Comparison of ENCODE assay signal across 27 cellular contexts in genomic region chr22:29049655-29050263, GRCh38. TPM values are rescaled to one million over a fixed set of nuclear protein-coding genes. Genes with fewer than 3 reads are reported as not detected.
"Had no signal": no experiment of that assay in that cellular context is flagged by ENCODE, and none has a peak within 500 bp of the region (broad histone marks: within the 10 kb centered on the region; RNA-seq: fewer than 3 reads in every experiment).

No MANE protein-coding gene starts in this region.

- H3K36me3 Mint-ChIP-seq: activated naive CD8-positive, alpha-beta T cell treated with anti-CD3 and anti-CD28 coated beads, Interleukin-2, amount 10 ng/mL, durations not matched to agents 7 days and 5 days had no signal

- H3K27ac ChIP-seq: cardiac muscle cell, left lung, prostate gland, testis had no signal

- H3K9me3 Mint-ChIP-seq: activated B cell treated with CpG ODN at 0.5 μM for 24 hours; activated CD4-positive, alpha-beta T cell treated with anti-CD3 and anti-CD28 coated beads, Interleukin-2, amount 10 ng/mL, durations not matched to agents 24 days and 14 days; activated CD8-positive, alpha-beta T cell treated with anti-CD3 and anti-CD28 coated beads for 36 hours; activated naive CD8-positive, alpha-beta T cell treated with anti-CD3 and anti-CD28 coated beads, Interleukin-2, amount 10 ng/mL, durations not matched to agents 7 days and 5 days; activated T-helper 17 cell treated with anti-CD3 and anti-CD28 coated beads, Interleukin-2, amount 50 U/mL, for 72 hours; dendritic cell treated with granulocyte-macrophage colony-stimulating factor and Interleukin-4, amounts not matched to agents 40 ng/mL and 50 ng/mL, for 4 days; T-helper 2 cell treated with Interferon-gamma antibody and Interleukin-4, amounts not matched to agents 5 μg/mL and 100 μg/mL, for 36 hours; type B pancreatic cell had no signal

- H3K4me3 Mint-ChIP-seq: activated B cell treated with CpG ODN at 0.5 μM for 24 hours; activated CD4-positive, alpha-beta T cell treated with anti-CD3 and anti-CD28 coated beads, Interleukin-2, amount 10 ng/mL, durations not matched to agents 24 days and 14 days; activated CD8-positive, alpha-beta T cell treated with anti-CD3 and anti-CD28 coated beads for 36 hours; activated naive CD8-positive, alpha-beta T cell treated with anti-CD3 and anti-CD28 coated beads, Interleukin-2, amount 10 ng/mL, durations not matched to agents 7 days and 5 days; activated T-helper 17 cell treated with anti-CD3 and anti-CD28 coated beads, Interleukin-2, amount 50 U/mL, for 72 hours; dendritic cell treated with granulocyte-macrophage colony-stimulating factor and Interleukin-4, amounts not matched to agents 40 ng/mL and 50 ng/mL, for 4 days; T-helper 2 cell treated with Interferon-gamma antibody and Interleukin-4, amounts not matched to agents 5 μg/mL and 100 μg/mL, for 36 hours; type B pancreatic cell had no signal

- H3K4me3 ChIP-seq: cardiac muscle cell, esophagus squamous epithelium, left lung, prostate gland had no signal

- DNase-seq: activated B cell treated with CpG ODN at 0.5 μM for 24 hours; activated CD4-positive, alpha-beta T cell treated with anti-CD3 and anti-CD28 coated beads, Interleukin-2, amount 10 ng/mL, durations not matched to agents 24 days and 14 days; activated CD8-positive, alpha-beta T cell treated with anti-CD3 and anti-CD28 coated beads for 36 hours; activated naive CD4-positive, alpha-beta T cell; activated naive CD8-positive, alpha-beta T cell treated with anti-CD3 and anti-CD28 coated beads, Interleukin-2, amount 10 ng/mL, durations not matched to agents 7 days and 5 days; activated T-cell treated with anti-CD3 and anti-CD28 coated beads, Interleukin-2, amount 50 U/mL, for 1 hour; amygdala; effector CD8-positive, alpha-beta T cell; esophagus squamous epithelium; left lung; mammary epithelial cell; small intestine; stimulated activated CD4-positive, alpha-beta T cell treated with anti-CD3 and anti-CD28 coated beads, Interleukin-15, amount 100 ng/mL, for 24 hours; stimulated activated CD4-positive, alpha-beta T cell treated with anti-CD3 and anti-CD28 coated beads, Interleukin-2, amount 100 ng/mL, for 48 hours; testis had no signal

- H3K9me3 ChIP-seq: esophagus squamous epithelium, left lung, prostate gland, testis had no signal

- ATAC-seq: activated CD8-positive, alpha-beta T cell treated with anti-CD3 and anti-CD28 coated beads for 36 hours; activated T-helper 17 cell treated with anti-CD3 and anti-CD28 coated beads, Interleukin-2, amount 50 U/mL, for 72 hours; left lung; right cardiac atrium had no signal

- H3K27me3 ChIP-seq: cardiac muscle cell, esophagus squamous epithelium, left lung, testis had no signal

- H3K4me1 Mint-ChIP-seq: activated B cell treated with CpG ODN at 0.5 μM for 24 hours; activated CD4-positive, alpha-beta T cell treated with anti-CD3 and anti-CD28 coated beads, Interleukin-2, amount 10 ng/mL, durations not matched to agents 24 days and 14 days; activated naive CD8-positive, alpha-beta T cell treated with anti-CD3 and anti-CD28 coated beads, Interleukin-2, amount 10 ng/mL, durations not matched to agents 7 days and 5 days; activated T-helper 17 cell treated with anti-CD3 and anti-CD28 coated beads, Interleukin-2, amount 50 U/mL, for 72 hours had no signal

- H3K4me1 ChIP-seq: left lung, prostate gland, testis had no signal

- H3K27ac Mint-ChIP-seq: activated B cell treated with CpG ODN at 0.5 μM for 24 hours; activated CD4-positive, alpha-beta T cell treated with anti-CD3 and anti-CD28 coated beads, Interleukin-2, amount 10 ng/mL, durations not matched to agents 24 days and 14 days; activated CD8-positive, alpha-beta T cell treated with anti-CD3 and anti-CD28 coated beads for 36 hours; activated naive CD8-positive, alpha-beta T cell treated with anti-CD3 and anti-CD28 coated beads, Interleukin-2, amount 10 ng/mL, durations not matched to agents 7 days and 5 days; activated T-helper 17 cell treated with anti-CD3 and anti-CD28 coated beads, Interleukin-2, amount 50 U/mL, for 72 hours; dendritic cell treated with granulocyte-macrophage colony-stimulating factor and Interleukin-4, amounts not matched to agents 40 ng/mL and 50 ng/mL, for 4 days; T-helper 2 cell treated with Interferon-gamma antibody and Interleukin-4, amounts not matched to agents 5 μg/mL and 100 μg/mL, for 36 hours; type B pancreatic cell had no signal

RNA-seq across cellular contexts. Expression of gene C22orf31, which starts 11.9 kb away (rescaled TPM):
- total RNA-seq: activated B cell treated with CpG ODN at 0.5 μM for 24 hours; activated CD4-positive, alpha-beta T cell treated with anti-CD3 and anti-CD28 coated beads, Interleukin-2, amount 10 ng/mL, durations not matched to agents 24 days and 14 days; activated CD8-positive, alpha-beta T cell treated with anti-CD3 and anti-CD28 coated beads for 36 hours; activated naive CD8-positive, alpha-beta T cell treated with anti-CD3 and anti-CD28 coated beads, Interleukin-2, amount 10 ng/mL, durations not matched to agents 7 days and 5 days; activated T-helper 17 cell treated with anti-CD3 and anti-CD28 coated beads, Interleukin-2, amount 50 U/mL, for 72 hours; cardiac muscle cell; chondrocyte; endothelial cell of umbilical vein; mammary epithelial cell; myocyte; osteoblast had no signal
- polyA plus RNA-seq: cardiac muscle cell, endothelial cell of umbilical vein, mammary epithelial cell, neural cell, small intestine had no signal

RNA-seq across cellular contexts. Expression of gene KREMEN1, which starts 23.1 kb away (rescaled TPM):
- total RNA-seq: activated B cell treated with CpG ODN at 0.5 μM for 24 hours; activated CD4-positive, alpha-beta T cell treated with anti-CD3 and anti-CD28 coated beads, Interleukin-2, amount 10 ng/mL, durations not matched to agents 24 days and 14 days had no signal
